In the genomic region with DNA sequence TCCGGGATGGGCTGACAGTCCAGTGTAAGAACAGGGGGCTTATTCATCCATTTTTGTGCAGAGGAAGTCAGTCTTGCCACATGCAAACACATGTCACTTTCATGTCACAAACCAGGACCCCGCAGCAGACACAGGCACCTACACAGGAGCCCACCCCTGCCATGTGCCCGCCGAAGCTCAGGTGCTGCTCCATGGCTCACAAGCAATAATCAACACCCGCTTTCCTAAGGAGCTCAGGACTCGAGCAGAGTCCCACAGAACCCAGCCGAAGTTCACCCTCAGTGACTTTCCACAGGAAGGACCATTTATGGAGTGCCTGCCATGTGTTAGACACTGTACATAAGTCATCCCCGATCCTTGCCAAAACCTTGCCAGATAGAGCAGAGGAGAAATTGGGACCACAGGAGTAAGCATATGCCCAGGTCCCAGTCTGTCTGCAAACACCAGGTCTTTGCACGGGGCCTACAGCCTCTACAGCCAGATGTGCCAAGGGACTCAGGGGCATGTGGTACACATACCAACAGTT, we compare ENCODE assay signal across 24 cellular contexts.
DNase-seq lines count a peak whose midpoint lies in the region; ATAC-seq and TF ChIP-seq lines count a peak whose summit lies in the region.
"Had no signal": no experiment of that assay in that cellular context is flagged by ENCODE, and none has a peak within 500 bp of the region (broad histone marks: within the 10 kb centered on the region; RNA-seq: fewer than 3 reads in every experiment).

No MANE protein-coding gene starts in this region.

- H4K20me1 ChIP-seq in IMR-90 (ENCODE audit: insufficient read depth, low read length), result no peaks in the 10 kb centered on the region

- H3K4me1 ChIP-seq in IMR-90 (ENCODE audit: control insufficient read depth, insufficient read depth, low read length), result no peaks in the 10 kb centered on the region
- H3K4me1 ChIP-seq: adrenal gland had no signal

- no peaks in the 10 kb centered on the region for H3K9me3 Mint-ChIP-seq in stimulated activated naive CD8-positive, alpha-beta T cell treated with anti-CD3 and anti-CD28 coated beads, Interleukin-15, amount 100 ng/mL, for 72 hours
- no peaks in the 10 kb centered on the region for H3K9me3 Mint-ChIP-seq in activated naive CD8-positive, alpha-beta T cell treated with anti-CD3 and anti-CD28 coated beads, Interleukin-2, amount 50 U/mL, for 24 hours
- H3K9me3 Mint-ChIP-seq in activated T-helper 1 cell treated with anti-CD3 and anti-CD28 coated beads, Interleukin-12 subunit alpha, Interleukin-12 subunit beta, Interleukin-2, Interleukin-4 antibody, amounts not matched to agents 30 ng/mL and 10 ng/mL and 1 ng/mL, durations not matched to agents 14 hours and 24 hours and 36 hours, result no peaks in the 10 kb centered on the region
- H3K9me3 Mint-ChIP-seq: activated T-cell treated with anti-CD3 and anti-CD28 coated beads, Interleukin-2, amount 50 U/mL, for 72 hours; CD4-positive, alpha-beta memory T cell; stimulated activated effector memory CD8-positive, alpha-beta T cell treated with anti-CD3 and anti-CD28 coated beads, Interleukin-12 subunit alpha, Interleukin-12 subunit beta, amount 100 ng/mL, for 72 hours; T-cell; type B pancreatic cell had no signal

- H2BK120ac ChIP-seq in IMR-90 (ENCODE audit: low read depth, low read length), result no peak overlapping the region

- H3K14ac ChIP-seq in IMR-90 (replicated peaks; ENCODE audit: low read depth, low read length), result no peak overlapping the region

- ATAC-seq in stimulated activated naive CD8-positive, alpha-beta T cell treated with anti-CD3 and anti-CD28 coated beads, Interleukin-15, amount 100 ng/mL, for 72 hours, result peak; percentile 21
- ATAC-seq in stimulated activated naive CD8-positive, alpha-beta T cell treated with anti-CD3 and anti-CD28 coated beads, Interleukin-15, Interleukin-2, amounts not matched to agents 100 U/mL and 50 U/mL, for 24 hours, result no peak
- no peak for ATAC-seq in IMR-90 (ENCODE audit: low read depth)
- no peak for ATAC-seq in activated naive CD8-positive, alpha-beta T cell treated with anti-CD3 and anti-CD28 coated beads, Interleukin-2, amount 50 U/mL, for 24 hours
- ATAC-seq: activated CD8-positive, alpha-beta memory T cell treated with anti-CD3 and anti-CD28 coated beads, Interleukin-2, amount 10 ng/mL, durations not matched to agents 7 days and 5 days; activated T-cell treated with anti-CD3 and anti-CD28 coated beads, Interleukin-2, amount 50 U/mL, for 72 hours; psoas muscle; T-cell had no signal

- no TSS peak for BruUV-seq in IMR-90 (replicated peaks; lab: Mats Ljungman, UMichigan)

- TF ChIP-seq RAD21 in IMR-90 (IDR thresholded peaks at IDR 0.05; ENCODE audit: low read length), result no peak

- no peak for TF ChIP-seq POLR2A in IMR-90 (IDR thresholded peaks at IDR 0.05; ENCODE audit: low read depth, low read length)

- H3K23ac ChIP-seq in IMR-90 (ENCODE audit: low read depth, low read length), result no peak overlapping the region

- no peaks in the 10 kb centered on the region for H3K36me3 Mint-ChIP-seq in activated naive CD8-positive, alpha-beta T cell treated with anti-CD3 and anti-CD28 coated beads, Interleukin-2, amount 50 U/mL, for 24 hours (ENCODE audit: low read depth)
- H3K36me3 Mint-ChIP-seq in activated T-helper 1 cell treated with anti-CD3 and anti-CD28 coated beads, Interleukin-12 subunit alpha, Interleukin-12 subunit beta, Interleukin-2, Interleukin-4 antibody, amounts not matched to agents 30 ng/mL and 10 ng/mL and 1 ng/mL, durations not matched to agents 14 hours and 24 hours and 36 hours (ENCODE audit: low read depth), result no peaks in the 10 kb centered on the region
- H3K36me3 Mint-ChIP-seq: activated CD8-positive, alpha-beta memory T cell treated with anti-CD3 and anti-CD28 coated beads, Interleukin-2, amount 10 ng/mL, durations not matched to agents 7 days and 5 days; CD4-positive, alpha-beta memory T cell; stimulated activated effector memory CD8-positive, alpha-beta T cell treated with anti-CD3 and anti-CD28 coated beads, Interleukin-12 subunit alpha, Interleukin-12 subunit beta, amount 100 ng/mL, for 72 hours; T-cell had no signal

- dilution Hi-C loops in IMR-90 (cut with HindIII; ENCODE audit: low sequenced_read_pairs, unreplicated experiment), result no loop called here

- no peak overlapping the region for H3K9ac ChIP-seq in IMR-90 (ENCODE audit: low read depth, low read length)

- no peak overlapping the region for H2AFZ ChIP-seq in IMR-90 (replicated peaks; ENCODE audit: low read length, poor library complexity)

- H3K4me3 ChIP-seq in IMR-90 (ENCODE audit: insufficient read depth, low read depth, low read length) (no peak overlapping the region), foreskin fibroblast (ENCODE audit: low read depth in 1 of 2, low read length in 2 of 2) (no peak overlapping the region)
- H3K4me3 ChIP-seq: adrenal gland, psoas muscle had no signal

- CTCF ChIA-PET in IMR-90 (lab: Yijun Ruan, JAX), result no interaction called here

- no peak overlapping the region for H3K18ac ChIP-seq in IMR-90 (ENCODE audit: low read depth, low read length)

- no peaks in the 10 kb centered on the region for H3K27me3 Mint-ChIP-seq in stimulated activated naive CD8-positive, alpha-beta T cell treated with anti-CD3 and anti-CD28 coated beads, Interleukin-15, amount 100 ng/mL, for 72 hours
- H3K27me3 Mint-ChIP-seq in activated naive CD8-positive, alpha-beta T cell treated with anti-CD3 and anti-CD28 coated beads, Interleukin-2, amount 50 U/mL, for 24 hours, result no peaks in the 10 kb centered on the region
- H3K27me3 Mint-ChIP-seq in activated T-helper 1 cell treated with anti-CD3 and anti-CD28 coated beads, Interleukin-12 subunit alpha, Interleukin-12 subunit beta, Interleukin-2, Interleukin-4 antibody, amounts not matched to agents 30 ng/mL and 10 ng/mL and 1 ng/mL, durations not matched to agents 14 hours and 24 hours and 36 hours (ENCODE audit: insufficient read depth), result no peaks in the 10 kb centered on the region
- H3K27me3 Mint-ChIP-seq: activated CD8-positive, alpha-beta memory T cell treated with anti-CD3 and anti-CD28 coated beads, Interleukin-2, amount 10 ng/mL, durations not matched to agents 7 days and 5 days; T-cell had no signal

- POLR2A ChIA-PET in IMR-90 (lab: Charles Lee; ENCODE audit: unreplicated experiment), result no interaction called here

- no peak overlapping the region for H2BK5ac ChIP-seq in IMR-90 (ENCODE audit: low read depth, low read length, poor library complexity, severe bottlenecking)

- no peak for TF ChIP-seq CTCF in IMR-90 (conservative IDR thresholded peaks at IDR 0.05; ENCODE audit: low read depth, low read length)
- TF ChIP-seq CTCF in foreskin fibroblast (IDR thresholded peaks at IDR 0.05; ENCODE audit: low read depth, low read length), result no peak

- intact Hi-C loops in IMR-90 (cut with micrococcal nuclease), result no loop called here
- intact Hi-C loops in activated T-helper 1 cell treated with anti-CD3 and anti-CD28 coated beads, Interleukin-12 subunit alpha, Interleukin-12 subunit beta, Interleukin-2, Interleukin-4 antibody, amounts not matched to agents 30 ng/mL and 10 ng/mL and 1 ng/mL, durations not matched to agents 14 hours and 24 hours and 36 hours (cut with micrococcal nuclease), result loop anchor here (10.0 kb wide), 1 partner anchor 830 kb away; no protein-coding TSS in a partner anchor

- no peaks in the 10 kb centered on the region for H3K9me1 ChIP-seq in IMR-90 (ENCODE audit: insufficient read depth, low read length)

- H3K4me3 Mint-ChIP-seq in stimulated activated naive CD8-positive, alpha-beta T cell treated with anti-CD3 and anti-CD28 coated beads, Interleukin-15, amount 100 ng/mL, for 72 hours, result no peak overlapping the region
- no peak overlapping the region for H3K4me3 Mint-ChIP-seq in activated naive CD8-positive, alpha-beta T cell treated with anti-CD3 and anti-CD28 coated beads, Interleukin-2, amount 50 U/mL, for 24 hours
- H3K4me3 Mint-ChIP-seq in activated T-helper 1 cell treated with anti-CD3 and anti-CD28 coated beads, Interleukin-12 subunit alpha, Interleukin-12 subunit beta, Interleukin-2, Interleukin-4 antibody, amounts not matched to agents 30 ng/mL and 10 ng/mL and 1 ng/mL, durations not matched to agents 14 hours and 24 hours and 36 hours, result no peak overlapping the region
- H3K4me3 Mint-ChIP-seq: activated CD8-positive, alpha-beta memory T cell treated with anti-CD3 and anti-CD28 coated beads, Interleukin-2, amount 10 ng/mL, durations not matched to agents 7 days and 5 days; activated T-cell treated with anti-CD3 and anti-CD28 coated beads, Interleukin-2, amount 50 U/mL, for 72 hours; CD4-positive, alpha-beta memory T cell; stimulated activated effector memory CD8-positive, alpha-beta T cell treated with anti-CD3 and anti-CD28 coated beads, Interleukin-12 subunit alpha, Interleukin-12 subunit beta, amount 100 ng/mL, for 72 hours; T-cell; type B pancreatic cell had no signal

- H3K27ac Mint-ChIP-seq in stimulated activated naive CD8-positive, alpha-beta T cell treated with anti-CD3 and anti-CD28 coated beads, Interleukin-15, amount 100 ng/mL, for 72 hours, result no peak overlapping the region
- H3K27ac Mint-ChIP-seq in activated naive CD8-positive, alpha-beta T cell treated with anti-CD3 and anti-CD28 coated beads, Interleukin-2, amount 50 U/mL, for 24 hours, result no peak overlapping the region
- H3K27ac Mint-ChIP-seq in activated T-helper 1 cell treated with anti-CD3 and anti-CD28 coated beads, Interleukin-12 subunit alpha, Interleukin-12 subunit beta, Interleukin-2, Interleukin-4 antibody, amounts not matched to agents 30 ng/mL and 10 ng/mL and 1 ng/mL, durations not matched to agents 14 hours and 24 hours and 36 hours, result no peak overlapping the region
- H3K27ac Mint-ChIP-seq: activated CD8-positive, alpha-beta memory T cell treated with anti-CD3 and anti-CD28 coated beads, Interleukin-2, amount 10 ng/mL, durations not matched to agents 7 days and 5 days; activated T-cell treated with anti-CD3 and anti-CD28 coated beads, Interleukin-2, amount 50 U/mL, for 72 hours; stimulated activated effector memory CD8-positive, alpha-beta T cell treated with anti-CD3 and anti-CD28 coated beads, Interleukin-12 subunit alpha, Interleukin-12 subunit beta, amount 100 ng/mL, for 72 hours; T-cell; type B pancreatic cell had no signal

- DNase-seq in stimulated activated naive CD8-positive, alpha-beta T cell treated with anti-CD3 and anti-CD28 coated beads, Interleukin-15, amount 100 ng/mL, for 72 hours, result no peak
- DNase-seq in stimulated activated naive CD8-positive, alpha-beta T cell treated with anti-CD3 and anti-CD28 coated beads, Interleukin-15, Interleukin-2, amounts not matched to agents 100 U/mL and 50 U/mL, for 24 hours, result no peak
- DNase-seq in IMR-90 (peak; percentile 2), foreskin fibroblast (peak; percentile 10 to 41), T-helper 2 cell (no peak)
- no peak for DNase-seq in activated naive CD8-positive, alpha-beta T cell treated with anti-CD3 and anti-CD28 coated beads, Interleukin-2, amount 50 U/mL, for 24 hours
- DNase-seq in activated T-helper 1 cell treated with anti-CD3 and anti-CD28 coated beads, Interleukin-12 subunit alpha, Interleukin-12 subunit beta, Interleukin-2, Interleukin-4 antibody, amounts not matched to agents 30 ng/mL and 10 ng/mL and 1 ng/mL, durations not matched to agents 14 hours and 24 hours and 36 hours (ENCODE audit: low spot score), result no peak
- DNase-seq: activated CD4-positive, alpha-beta T cell treated with anti-CD3 and anti-CD28 coated beads, Interleukin-2, amount 50 U/mL, for 4 hours; activated CD8-positive, alpha-beta memory T cell treated with anti-CD3 and anti-CD28 coated beads, Interleukin-2, amount 10 ng/mL, durations not matched to agents 7 days and 5 days; activated naive CD4-positive, alpha-beta T cell; activated T-cell treated with anti-CD3 and anti-CD28 coated beads, Interleukin-2, amount 50 U/mL, for 72 hours; adrenal gland; CD4-positive, alpha-beta memory T cell; cerebellar nuclear complex; GOT3; NCI-H146; NCI-H82; nucleus accumbens; RPMI8226; substantia nigra; T-cell had no signal

- H2AK9ac ChIP-seq in IMR-90 (replicated peaks; ENCODE audit: low read depth, low read length, poor library complexity), result no peak overlapping the region

- WGBS in IMR-90 (ENCODE audit: extremely low coverage in 2 of 2, insufficient read length in 1 of 2), 2 experiments, result 62% methylated on average over 6 of the region's 9 CpGs; no CpG with 5 or more reads in 1 of the 2 experiments

- H3K9me3 ChIP-seq in IMR-90 (ENCODE audit: control insufficient read depth, insufficient read depth, low read length), result peaks cover 18% of the 10 kb centered on the region
- H3K9me3 ChIP-seq: adrenal gland, psoas muscle had no signal

- H4K91ac ChIP-seq in IMR-90 (ENCODE audit: insufficient read depth, low read depth, low read length), result no peak overlapping the region

- H4K8ac ChIP-seq in IMR-90 (ENCODE audit: low read depth in 2 of 2, low read length in 2 of 2), result no peak overlapping the region

- H4K5ac ChIP-seq in IMR-90 (ENCODE audit: low read depth, low read length), result no peak overlapping the region

- no peaks in the 10 kb centered on the region for H3K27me3 ChIP-seq in IMR-90 (ENCODE audit: control insufficient read depth, insufficient read depth, low read length)
- H3K27me3 ChIP-seq: adrenal gland had no signal

- H2AK5ac ChIP-seq in IMR-90 (ENCODE audit: low read depth, low read length), result no peak overlapping the region

- no peak overlapping the region for H2BK15ac ChIP-seq in IMR-90 (ENCODE audit: low read depth, low read length)

- H3K79me1 ChIP-seq in IMR-90 (ENCODE audit: low read depth in 1 of 2, low read length in 2 of 2), result no peaks in the 10 kb centered on the region

- no peak overlapping the region for H3K4me2 ChIP-seq in IMR-90 (ENCODE audit: low read depth, low read length)

- no peaks in the 10 kb centered on the region for H3K4me1 Mint-ChIP-seq in stimulated activated naive CD8-positive, alpha-beta T cell treated with anti-CD3 and anti-CD28 coated beads, Interleukin-15, amount 100 ng/mL, for 72 hours
- H3K4me1 Mint-ChIP-seq in activated naive CD8-positive, alpha-beta T cell treated with anti-CD3 and anti-CD28 coated beads, Interleukin-2, amount 50 U/mL, for 24 hours, result no peaks in the 10 kb centered on the region
- H3K4me1 Mint-ChIP-seq in activated T-helper 1 cell treated with anti-CD3 and anti-CD28 coated beads, Interleukin-12 subunit alpha, Interleukin-12 subunit beta, Interleukin-2, Interleukin-4 antibody, amounts not matched to agents 30 ng/mL and 10 ng/mL and 1 ng/mL, durations not matched to agents 14 hours and 24 hours and 36 hours (ENCODE audit: low read depth), result no peaks in the 10 kb centered on the region
- H3K4me1 Mint-ChIP-seq: activated CD8-positive, alpha-beta memory T cell treated with anti-CD3 and anti-CD28 coated beads, Interleukin-2, amount 10 ng/mL, durations not matched to agents 7 days and 5 days; CD4-positive, alpha-beta memory T cell; stimulated activated effector memory CD8-positive, alpha-beta T cell treated with anti-CD3 and anti-CD28 coated beads, Interleukin-12 subunit alpha, Interleukin-12 subunit beta, amount 100 ng/mL, for 72 hours; T-cell had no signal

- H3K4ac ChIP-seq in IMR-90 (ENCODE audit: low read depth, low read length), result no peak overlapping the region

- no peak overlapping the region for H3K27ac ChIP-seq in IMR-90 (ENCODE audit: insufficient read depth, low read length)
- H3K27ac ChIP-seq: adrenal gland, psoas muscle had no signal

- H3K56ac ChIP-seq in IMR-90 (ENCODE audit: extremely low read depth, insufficient read depth, low read length), result no peak overlapping the region

- peaks cover 3% of the 10 kb centered on the region; the same call in 1 of the 2 replicates for H3K36me3 ChIP-seq in IMR-90 (ENCODE audit: control insufficient read depth, insufficient read depth, low read length)
- H3K36me3 ChIP-seq: adrenal gland had no signal

- H2BK20ac ChIP-seq in IMR-90 (ENCODE audit: low read depth, low read length), result no peak overlapping the region

- in situ Hi-C loops in IMR-90 (cut with MboI; ENCODE audit: low sequenced_read_pairs), result no loop called here

Comparison
In these comparisons a context has a peak if more than half of its experiments do, and no peak if none do; other contexts are left out.
1. DNase-seq: peak in IMR-90 (single experiment) and foreskin fibroblast (2 of 2); none in stimulated activated naive CD8-positive, alpha-beta T cell treated with anti-CD3 and anti-CD28 coated beads, Interleukin-15, amount 100 ng/mL, for 72 hours (0 of 2), stimulated activated naive CD8-positive, alpha-beta T cell treated with anti-CD3 and anti-CD28 coated beads, Interleukin-15, Interleukin-2, amounts not matched to agents 100 U/mL and 50 U/mL, for 24 hours (single experiment), T-helper 2 cell (0 of 5), activated naive CD8-positive, alpha-beta T cell treated with anti-CD3 and anti-CD28 coated beads, Interleukin-2, amount 50 U/mL, for 24 hours (single experiment) and activated T-helper 1 cell treated with anti-CD3 and anti-CD28 coated beads, Interleukin-12 subunit alpha, Interleukin-12 subunit beta, Interleukin-2, Interleukin-4 antibody, amounts not matched to agents 30 ng/mL and 10 ng/mL and 1 ng/mL, durations not matched to agents 14 hours and 24 hours and 36 hours (single experiment).